ENCODE assay signal across 25 cellular contexts in the genomic region with DNA sequence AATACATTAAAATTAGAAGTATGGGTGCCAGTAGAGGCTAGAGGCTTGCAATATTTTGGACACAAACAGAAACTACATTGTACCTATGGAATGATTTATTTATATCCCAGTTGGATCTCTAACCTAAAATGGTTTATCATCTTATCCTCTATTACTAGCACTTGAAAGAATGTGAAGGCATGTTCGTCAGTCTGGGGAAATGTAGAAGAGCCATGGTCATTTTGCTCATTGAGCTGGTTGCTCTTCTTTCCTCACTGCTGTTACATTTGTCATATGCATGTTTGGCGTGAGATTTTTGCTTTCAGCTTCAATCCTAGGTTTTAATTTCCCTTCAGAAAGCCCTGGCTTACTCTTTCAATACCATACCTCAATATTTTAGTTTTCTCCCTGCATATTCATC.
"Had no signal": no experiment of that assay in that cellular context is flagged by ENCODE, and none has a peak within 500 bp of the region (broad histone marks: within the 10 kb centered on the region; RNA-seq: fewer than 3 reads in every experiment).

No MANE protein-coding gene starts in this region.

- H3K9me3 Mint-ChIP-seq: activated CD8-positive, alpha-beta T cell treated with anti-CD3 and anti-CD28 coated beads for 36 hours; activated naive CD4-positive, alpha-beta T cell treated with anti-CD3 and anti-CD28 coated beads, Interleukin-2, amount 50 U/mL, for 24 hours; activated naive CD8-positive, alpha-beta T cell treated with anti-CD3 and anti-CD28 coated beads, Interleukin-2, amount 50 U/mL, for 24 hours; activated T-helper 2 cell treated with anti-CD3 and anti-CD28 coated beads, Interferon-gamma antibody, Interleukin-2, Interleukin-4, amounts not matched to agents 10 μg/mL and 5 μg/mL and 100 μg/mL, durations not matched to agents 14 hours and 24 hours and 36 hours; central memory CD8-positive, alpha-beta T cell; memory B cell; naive thymus-derived CD4-positive, alpha-beta T cell; type B pancreatic cell had no signal

- DNase-seq: activated CD4-positive, alpha-beta T cell treated with anti-CD3 and anti-CD28 coated beads, Interleukin-2, amount 50 U/mL, for 1 hour; activated CD4-positive, CD25-positive, alpha-beta regulatory T cell treated with anti-CD3 and anti-CD28 coated beads, Interleukin-2, amount 50 U/mL, for 72 hours; activated CD8-positive, alpha-beta T cell treated with anti-CD3 and anti-CD28 coated beads for 36 hours; activated naive CD8-positive, alpha-beta T cell treated with anti-CD3 and anti-CD28 coated beads, Interleukin-2, amount 50 U/mL, for 24 hours; activated T-cell treated with anti-CD3 and anti-CD28 coated beads, Interleukin-2, amount 50 U/mL, for 48 hours; amygdala; dermis blood vessel endothelial cell; effector CD4-positive, alpha-beta T cell; glutamatergic neuron; hippocampal formation; left cardiac atrium; midbrain; naive thymus-derived CD4-positive, alpha-beta T cell; stimulated activated CD4-positive, alpha-beta T cell treated with anti-CD3 and anti-CD28 coated beads, Interleukin-2, amount 100 ng/mL, for 48 hours; stimulated activated naive CD8-positive, alpha-beta T cell treated with anti-CD3 and anti-CD28 coated beads, Interleukin-15, Interleukin-2, amounts not matched to agents 100 U/mL and 50 U/mL, for 24 hours; testis had no signal

- ATAC-seq: activated CD8-positive, alpha-beta T cell treated with anti-CD3 and anti-CD28 coated beads for 36 hours; activated naive CD8-positive, alpha-beta T cell treated with anti-CD3 and anti-CD28 coated beads, Interleukin-2, amount 50 U/mL, for 24 hours; naive thymus-derived CD4-positive, alpha-beta T cell; pancreas; stimulated activated naive CD8-positive, alpha-beta T cell treated with anti-CD3 and anti-CD28 coated beads, Interleukin-15, Interleukin-2, amounts not matched to agents 100 U/mL and 50 U/mL, for 24 hours had no signal

- H3K36me3 ChIP-seq: breast epithelium, pancreas, prostate gland had no signal

- H3K27ac Mint-ChIP-seq: activated CD8-positive, alpha-beta T cell treated with anti-CD3 and anti-CD28 coated beads for 36 hours; activated naive CD4-positive, alpha-beta T cell treated with anti-CD3 and anti-CD28 coated beads, Interleukin-2, amount 50 U/mL, for 24 hours; activated naive CD8-positive, alpha-beta T cell treated with anti-CD3 and anti-CD28 coated beads, Interleukin-2, amount 50 U/mL, for 24 hours; activated T-helper 2 cell treated with anti-CD3 and anti-CD28 coated beads, Interferon-gamma antibody, Interleukin-2, Interleukin-4, amounts not matched to agents 10 μg/mL and 5 μg/mL and 100 μg/mL, durations not matched to agents 14 hours and 24 hours and 36 hours; memory B cell; naive thymus-derived CD4-positive, alpha-beta T cell; type B pancreatic cell had no signal

- H3K4me3 ChIP-seq: breast epithelium, pancreas, prostate gland, testis had no signal

- H3K27me3 Mint-ChIP-seq: activated naive CD8-positive, alpha-beta T cell treated with anti-CD3 and anti-CD28 coated beads, Interleukin-2, amount 50 U/mL, for 24 hours; type B pancreatic cell had no signal

- H3K9me3 ChIP-seq: breast epithelium, pancreas, prostate gland, testis had no signal

- H3K27ac ChIP-seq: breast epithelium, epithelial cell of prostate, pancreas, prostate gland, testis had no signal

- H3K4me1 ChIP-seq: breast epithelium, pancreas, prostate gland, testis had no signal

- H3K36me3 Mint-ChIP-seq: activated naive CD4-positive, alpha-beta T cell treated with anti-CD3 and anti-CD28 coated beads, Interleukin-2, amount 50 U/mL, for 24 hours; memory B cell; naive thymus-derived CD4-positive, alpha-beta T cell; type B pancreatic cell had no signal

- H3K4me3 Mint-ChIP-seq: activated CD8-positive, alpha-beta T cell treated with anti-CD3 and anti-CD28 coated beads for 36 hours; activated naive CD4-positive, alpha-beta T cell treated with anti-CD3 and anti-CD28 coated beads, Interleukin-2, amount 50 U/mL, for 24 hours; activated naive CD8-positive, alpha-beta T cell treated with anti-CD3 and anti-CD28 coated beads, Interleukin-2, amount 50 U/mL, for 24 hours; central memory CD8-positive, alpha-beta T cell; memory B cell; naive thymus-derived CD4-positive, alpha-beta T cell; type B pancreatic cell had no signal

- H3K27me3 ChIP-seq: breast epithelium, pancreas, testis had no signal

- H3K4me1 Mint-ChIP-seq: activated naive CD4-positive, alpha-beta T cell treated with anti-CD3 and anti-CD28 coated beads, Interleukin-2, amount 50 U/mL, for 24 hours; activated naive CD8-positive, alpha-beta T cell treated with anti-CD3 and anti-CD28 coated beads, Interleukin-2, amount 50 U/mL, for 24 hours; central memory CD8-positive, alpha-beta T cell; memory B cell; naive thymus-derived CD4-positive, alpha-beta T cell had no signal
